ENCODE assay signal across 7 cellular contexts in genomic region chr1:1400576-1401456, GRCh38. TPM values are rescaled to one million over a fixed set of nuclear protein-coding genes. Genes with fewer than 3 reads are reported as not detected.
DNase-seq lines count a peak whose midpoint lies in the region; ATAC-seq and TF ChIP-seq lines count a peak whose summit lies in the region.

No MANE protein-coding gene starts in this region.

- peak overlapping the region; percentile 75 for H3K27ac Mint-ChIP-seq in glutamatergic neuron (ENCODE audit: unreplicated experiment)
- H3K27ac Mint-ChIP-seq in stimulated activated effector memory CD8-positive, alpha-beta T cell treated with anti-CD3 and anti-CD28 coated beads, Interleukin-12 subunit alpha, Interleukin-12 subunit beta, amount 100 ng/mL, for 72 hours: peak overlapping the region; percentile 94

- peaks cover 17% of the 10 kb centered on the region for H3K4me1 ChIP-seq in HAP-1

- H3K9me3 ChIP-seq in HAP-1 (no peaks in the 10 kb centered on the region), WERI-Rb-1 (ENCODE audit: severe bottlenecking) (no peaks in the 10 kb centered on the region)

- no peaks in the 10 kb centered on the region for H3K36me3 Mint-ChIP-seq in glutamatergic neuron (ENCODE audit: unreplicated experiment)
- H3K36me3 Mint-ChIP-seq in stimulated activated effector memory CD8-positive, alpha-beta T cell treated with anti-CD3 and anti-CD28 coated beads, Interleukin-12 subunit alpha, Interleukin-12 subunit beta, amount 100 ng/mL, for 72 hours: peaks cover 95% of the 10 kb centered on the region

- intact Hi-C loops in left colon (cut with DNase I, micrococcal nuclease): no loop called here

- peaks cover 4% of the 10 kb centered on the region for H3K4me1 Mint-ChIP-seq in glutamatergic neuron (ENCODE audit: low read depth, unreplicated experiment)
- peaks cover 53% of the 10 kb centered on the region for H3K4me1 Mint-ChIP-seq in stimulated activated effector memory CD8-positive, alpha-beta T cell treated with anti-CD3 and anti-CD28 coated beads, Interleukin-12 subunit alpha, Interleukin-12 subunit beta, amount 100 ng/mL, for 72 hours

- in situ Hi-C loops in HAP-1 (cut with MboI; ENCODE audit: low sequenced_read_pairs): loop anchor here (5.0 kb wide), 1 partner anchor 36 kb away; the partner anchor contains the start of gene VWA1

- ATAC-seq in stimulated activated effector memory CD8-positive, alpha-beta T cell treated with anti-CD3 and anti-CD28 coated beads, Interleukin-12 subunit alpha, Interleukin-12 subunit beta, amount 100 ng/mL, for 72 hours: no peak
- ATAC-seq in left colon: no peak

- H3K36me3 ChIP-seq in HAP-1 (replicated peaks): peaks cover 85% of the 10 kb centered on the region
- peaks cover 84% of the 10 kb centered on the region for H3K36me3 ChIP-seq in WERI-Rb-1

- TF ChIP-seq CTCF in WERI-Rb-1 (IDR thresholded peaks at IDR 0.05; ENCODE audit: low read depth, low read length) (no peak), glutamatergic neuron (IDR thresholded peaks at IDR 0.05; ENCODE audit: partially characterized antibody, unreplicated experiment) (no peak)

- H3K9me3 Mint-ChIP-seq in glutamatergic neuron (ENCODE audit: unreplicated experiment): peaks cover 22% of the 10 kb centered on the region
- H3K9me3 Mint-ChIP-seq in stimulated activated effector memory CD8-positive, alpha-beta T cell treated with anti-CD3 and anti-CD28 coated beads, Interleukin-12 subunit alpha, Interleukin-12 subunit beta, amount 100 ng/mL, for 72 hours: no peaks in the 10 kb centered on the region

- H3K4me3 Mint-ChIP-seq in glutamatergic neuron (ENCODE audit: unreplicated experiment): peak overlapping the region; percentile 93
- H3K4me3 Mint-ChIP-seq in stimulated activated effector memory CD8-positive, alpha-beta T cell treated with anti-CD3 and anti-CD28 coated beads, Interleukin-12 subunit alpha, Interleukin-12 subunit beta, amount 100 ng/mL, for 72 hours: peak overlapping the region; percentile 84

- peak overlapping the region; percentile 88 for H3K27ac ChIP-seq in WERI-Rb-1

- H3K27me3 ChIP-seq in HAP-1 (ENCODE audit: low read depth) (no peaks in the 10 kb centered on the region), WERI-Rb-1 (ENCODE audit: insufficient read depth, low read depth, severe bottlenecking) (no peaks in the 10 kb centered on the region)

- DNase-seq in HAP-1 (ENCODE audit: low spot score in 2 of 2) (no peak), WERI-Rb-1 (no peak), glutamatergic neuron (no peak), left colon (no peak), NCI-H1048 (lab: John Stamatoyannopoulos, UW) (no peak), HT-29 (ENCODE audit: low spot score) (no peak)
- no peak for DNase-seq in stimulated activated effector memory CD8-positive, alpha-beta T cell treated with anti-CD3 and anti-CD28 coated beads, Interleukin-12 subunit alpha, Interleukin-12 subunit beta, amount 100 ng/mL, for 72 hours (ENCODE audit: low spot score in 2 of 2)

- H3K4me3 ChIP-seq in HAP-1: peak overlapping the region; percentile 99
- no peak overlapping the region for H3K4me3 ChIP-seq in WERI-Rb-1 (ENCODE audit: low read depth, low read length)

- H3K27me3 Mint-ChIP-seq in glutamatergic neuron (ENCODE audit: unreplicated experiment): peaks cover 3% of the 10 kb centered on the region

RNA-seq across cellular contexts. Expression of gene CCNL2, which starts 1.7 kb away (rescaled TPM):
- total RNA-seq in glutamatergic neuron (ENCODE audit: unreplicated experiment) (394 TPM), left colon (100 to 1,000 TPM; 115 to 129 TPM)
- 200 and 243 TPM in 2 replicates for total RNA-seq in HT-29 (2014; rRNA removed; shearing (Covaris generic))

RNA-seq across cellular contexts. Expression of gene MRPL20, which starts 6.3 kb away (rescaled TPM):
- total RNA-seq in glutamatergic neuron (ENCODE audit: unreplicated experiment) (98.6 TPM), left colon (10 to 100 TPM; 82.1 to 96.7 TPM)
- 235 and 276 TPM in 2 replicates for total RNA-seq in HT-29 (2014; rRNA removed; shearing (Covaris generic))

RNA-seq across cellular contexts. Expression of gene ANKRD65, which starts 20.3 kb away (rescaled TPM):
- total RNA-seq in glutamatergic neuron (ENCODE audit: unreplicated experiment): 38.4 TPM
- 1 to 10 TPM in 1 of 2 donors, under 1 TPM in 1; 0.76 to 2.7 TPM for total RNA-seq in left colon
- total RNA-seq in HT-29 (2014; rRNA removed; shearing (Covaris generic)): 0.44 and 1.4 TPM in 2 replicates

RNA-seq across cellular contexts. Expression of gene AURKAIP1, which starts 25.8 kb away (rescaled TPM):
- total RNA-seq in glutamatergic neuron (ENCODE audit: unreplicated experiment) (130 TPM), left colon (100 to 1,000 TPM; 175 to 212 TPM)
- 377 and 383 TPM in 2 replicates for total RNA-seq in HT-29 (2014; rRNA removed; shearing (Covaris generic))

RNA-seq across cellular contexts. Expression of gene VWA1, which starts 34.7 kb away (rescaled TPM):
- total RNA-seq in glutamatergic neuron (ENCODE audit: unreplicated experiment) (56.9 TPM), left colon (10 to 100 TPM; 40.1 to 81.5 TPM)
- total RNA-seq in HT-29 (2014; rRNA removed; shearing (Covaris generic)): 220 and 232 TPM in 2 replicates

Comparison
In these comparisons a context has a peak if more than half of its experiments do, and no peak if none do; other contexts are left out.
1. RNA of gene ANKRD65, which starts 20.3 kb away (total RNA-seq): 38.4 TPM in glutamatergic neuron (single experiment); 0.76 to 2.7 TPM in left colon and 0.44 to 1.4 TPM in HT-29; every median in the first group is over 10 times any median in the second.